Comparison of ENCODE assay signal across 8 cellular contexts in the genomic region with DNA sequence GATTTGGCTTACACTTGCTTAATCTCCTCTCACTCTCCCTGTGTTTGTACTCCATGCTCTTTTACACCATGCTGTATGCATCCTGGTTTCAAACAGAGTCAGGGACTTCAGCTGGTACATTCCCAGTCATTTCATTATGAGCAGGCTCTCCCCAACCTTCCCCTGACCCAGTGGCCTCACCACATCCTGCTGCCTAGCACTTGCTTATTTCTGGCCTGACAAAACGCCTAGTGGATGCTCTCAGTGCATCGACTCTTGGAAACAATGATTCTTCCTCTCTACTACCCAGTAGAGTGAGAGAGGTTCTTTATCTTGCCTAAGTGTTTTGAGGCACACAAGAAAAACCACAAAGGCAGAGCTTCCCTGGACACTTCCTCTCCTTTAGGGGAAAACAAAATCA.
DNase-seq lines count a peak whose midpoint lies in the region; ATAC-seq and TF ChIP-seq lines count a peak whose summit lies in the region.

No MANE protein-coding gene starts in this region.

- ATAC-seq in heart left ventricle, result peak in 3 of 4 donors; percentile 48 to 70 (median 48)
- ATAC-seq in Right ventricle myocardium inferior, result no peak
- ATAC-seq in HG02852 (IDR thresholded peaks at IDR 0.05; ENCODE audit: unreplicated experiment), result peak; percentile 64

- H3K27ac ChIP-seq in heart left ventricle (peak overlapping the region in 11 of 12 donors; percentile 10 to 57 (median 35)), SJCRH30 (peak overlapping the region; percentile 8; the same call in 1 of the 2 replicates), vagina (peak overlapping the region; percentile 8)

- TF ChIP-seq CTCF in heart left ventricle (IDR thresholded peaks at IDR 0.05), result no peak
- TF ChIP-seq CTCF in foreskin fibroblast (IDR thresholded peaks at IDR 0.05; ENCODE audit: low read depth, low read length), result peak; percentile 1
- no peak for TF ChIP-seq CTCF in vagina (IDR thresholded peaks at IDR 0.05)

- H3K36me3 ChIP-seq in heart left ventricle (no peaks in the 10 kb centered on the region), SJCRH30 (no peaks in the 10 kb centered on the region), vagina (no peaks in the 10 kb centered on the region)

- H3K9me3 ChIP-seq in heart left ventricle, result no peaks in the 10 kb centered on the region
- no peaks in the 10 kb centered on the region for H3K9me3 ChIP-seq in SJCRH30 (replicated peaks)
- no peaks in the 10 kb centered on the region for H3K9me3 ChIP-seq in vagina

- peaks cover 0 to 5% (median 0%) of the 10 kb centered on the region in 9 donors for H3K27me3 ChIP-seq in heart left ventricle
- H3K27me3 ChIP-seq in SJCRH30, result no peaks in the 10 kb centered on the region
- no peaks in the 10 kb centered on the region for H3K27me3 ChIP-seq in vagina

- H3K4me3 ChIP-seq in heart left ventricle (no peak overlapping the region), SJCRH30 (no peak overlapping the region), foreskin fibroblast (ENCODE audit: low read depth in 1 of 2, low read length in 2 of 2) (no peak overlapping the region), vagina (no peak overlapping the region)

- 25 to 35% (median 29%) methylated on average over 2 of the region's 2 CpGs for WGBS in heart left ventricle, 4 donors

- H3K4me1 ChIP-seq in heart left ventricle (peaks cover 0 to 50% (median 36%) of the 10 kb centered on the region in 12 donors), SJCRH30 (peaks cover 25% of the 10 kb centered on the region), vagina (peaks cover 34% of the 10 kb centered on the region)

- TF ChIP-seq POLR2A in heart left ventricle (IDR thresholded peaks at IDR 0.05) (no peak), vagina (IDR thresholded peaks at IDR 0.05) (no peak)

- DNase-seq in heart left ventricle (peak in 1 of 5 donors; percentile 32), Right ventricle myocardium inferior (ENCODE audit: missing footprints) (no peak), SJCRH30 (peak; percentile 62 to 73), foreskin fibroblast (peak; percentile 86 to 90), vagina (ENCODE audit: extremely low spot score in 2 of 2) (no peak), iPS-NIHi11 (ENCODE audit: low spot score) (no peak), NCI-H446 treated with DMSO at 0.1 percent for 48 hours (lab: John Stamatoyannopoulos, UW) (no peak)

- intact Hi-C loops in heart left ventricle (cut with DNase I) (loop anchor here (1.0 to 10.0 kb wide), 12 partner anchors 59 to 413 kb away; a partner anchor contains a TSS), Right ventricle myocardium inferior (cut with DNase I) (loop anchor here (2.0 to 5.0 kb wide), 4 partner anchors 61 to 407 kb away; no protein-coding TSS in a partner anchor), vagina (cut with DNase I) (loop anchor here (5.0 kb wide), 1 partner anchor 326 kb away; no protein-coding TSS in a partner anchor)

Comparison
In these comparisons a context has a peak if more than half of its experiments do, and no peak if none do; other contexts are left out.
1. DNase-seq: peak in SJCRH30 (2 of 2) and foreskin fibroblast (2 of 2); none in Right ventricle myocardium inferior (single experiment), vagina (0 of 2), iPS-NIHi11 (single experiment) and NCI-H446 treated with DMSO at 0.1 percent for 48 hours (single experiment).
2. Peak in every context shown above with its lines, with median percentiles within 50 percentile points of each other: H3K27ac ChIP-seq.